ENCODE assay signal across 1 cellular context in genomic region chr11:64864135-64864472, GRCh38.
TF ChIP-seq lines count a peak whose summit lies in the region.

No MANE protein-coding gene starts in this region.

TF ChIP-seq in WTC11, 78 proteins besides CTCF, POLR2A, EP300 and RAD21 (continued from another document):
- TF ChIP-seq ZNF512 (CRISPR knock-in tag; IDR thresholded peaks at IDR 0.05; ENCODE audit: borderline replicate concordance) (no peak), HMGA2 (CRISPR knock-in tag; IDR thresholded peaks at IDR 0.05) (no peak)
